Comparison of ENCODE assay signal across 13 cellular contexts in genomic region chr16:4639899-4640509, GRCh38. TPM values are rescaled to one million over a fixed set of nuclear protein-coding genes. Genes with fewer than 3 reads are reported as not detected.
DNase-seq lines count a peak whose midpoint lies in the region; ATAC-seq and TF ChIP-seq lines count a peak whose summit lies in the region.
"Had no signal": no experiment of that assay in that cellular context is flagged by ENCODE, and none has a peak within 500 bp of the region (broad histone marks: within the 10 kb centered on the region; RNA-seq: fewer than 3 reads in every experiment).

No MANE protein-coding gene starts in this region.

- H3K4me1 Mint-ChIP-seq in stimulated activated naive CD8-positive, alpha-beta T cell treated with anti-CD3 and anti-CD28 coated beads, Interleukin-15, amount 100 ng/mL, for 72 hours: peaks cover 47% of the 10 kb centered on the region
- peaks cover 6% of the 10 kb centered on the region for H3K4me1 Mint-ChIP-seq in Calu3 (ENCODE audit: low read depth, unreplicated experiment)

- BruUV-seq in Calu3 (replicated peaks; lab: Mats Ljungman, UMichigan): no TSS peak

- intact Hi-C loops in dorsolateral prefrontal cortex (cut with DNase I): no loop called here
- intact Hi-C loops in body of pancreas (cut with DNase I): no loop called here
- intact Hi-C loops in Calu3 (cut with micrococcal nuclease; ENCODE audit: unreplicated experiment): no loop called here

- no peak overlapping the region for H3K27ac Mint-ChIP-seq in stimulated activated naive CD8-positive, alpha-beta T cell treated with anti-CD3 and anti-CD28 coated beads, Interleukin-15, amount 100 ng/mL, for 72 hours
- H3K27ac Mint-ChIP-seq in Calu3 (ENCODE audit: unreplicated experiment): no peak overlapping the region

- peaks cover 5% of the 10 kb centered on the region for H3K4me1 ChIP-seq in body of pancreas

- no peaks in the 10 kb centered on the region for H3K27me3 Mint-ChIP-seq in stimulated activated naive CD8-positive, alpha-beta T cell treated with anti-CD3 and anti-CD28 coated beads, Interleukin-15, amount 100 ng/mL, for 72 hours
- H3K27me3 Mint-ChIP-seq in Calu3 (ENCODE audit: unreplicated experiment): no peaks in the 10 kb centered on the region

- no peak for TF ChIP-seq POLR2A in body of pancreas (IDR thresholded peaks at IDR 0.05)

- no peak for TF ChIP-seq CTCF in dorsolateral prefrontal cortex (IDR thresholded peaks at IDR 0.05 in 54 of 56, conservative IDR thresholded peaks at IDR 0.05 in 2 of 56; ENCODE audit: low read depth in 1 of 56, partially characterized antibody in 56 of 56)
- no peak for TF ChIP-seq CTCF in body of pancreas (IDR thresholded peaks at IDR 0.05)
- TF ChIP-seq CTCF in Calu3 (IDR thresholded peaks at IDR 0.05; ENCODE audit: unreplicated experiment): no peak

- no peak for DNase-seq in stimulated activated naive CD8-positive, alpha-beta T cell treated with anti-CD3 and anti-CD28 coated beads, Interleukin-15, amount 100 ng/mL, for 72 hours
- no peak for DNase-seq in stimulated activated naive CD8-positive, alpha-beta T cell treated with anti-CD3 and anti-CD28 coated beads, Interleukin-15, Interleukin-2, amounts not matched to agents 100 U/mL and 50 U/mL, for 24 hours
- DNase-seq in dorsolateral prefrontal cortex (no peak), myocyte (ENCODE audit: low read depth) (peak; percentile 35), NCI-H69 (lab: John Stamatoyannopoulos, UW) (no peak), body of pancreas (no peak), NCI-H2227 treated with DMSO at 0.1 percent for 48 hours (lab: John Stamatoyannopoulos, UW) (no peak), Calu3 (no peak)
- DNase-seq: activated CD4-positive, CD25-positive, alpha-beta regulatory T cell; activated gamma-delta T cell treated with Interleukin-2 at 50 U/mL for 16 hours; hippocampal formation; NCI-H774; psoas muscle had no signal

- H3K4me3 Mint-ChIP-seq in stimulated activated naive CD8-positive, alpha-beta T cell treated with anti-CD3 and anti-CD28 coated beads, Interleukin-15, amount 100 ng/mL, for 72 hours: no peak overlapping the region
- H3K4me3 Mint-ChIP-seq in Calu3 (ENCODE audit: low read depth, unreplicated experiment): no peak overlapping the region

- 88 to 90% methylated on average over 22 to 27 of the region's 27 CpGs for WGBS in body of pancreas, 2 donors

- peaks cover 36% of the 10 kb centered on the region for H3K36me3 Mint-ChIP-seq in Calu3 (ENCODE audit: insufficient read depth, unreplicated experiment)

- H3K4me3 ChIP-seq in dorsolateral prefrontal cortex: no peak overlapping the region
- H3K4me3 ChIP-seq in body of pancreas: no peak overlapping the region
- H3K4me3 ChIP-seq: psoas muscle had no signal

- peak; percentile 12 for ATAC-seq in stimulated activated naive CD8-positive, alpha-beta T cell treated with anti-CD3 and anti-CD28 coated beads, Interleukin-15, amount 100 ng/mL, for 72 hours
- no peak for ATAC-seq in stimulated activated naive CD8-positive, alpha-beta T cell treated with anti-CD3 and anti-CD28 coated beads, Interleukin-15, Interleukin-2, amounts not matched to agents 100 U/mL and 50 U/mL, for 24 hours
- no peak for ATAC-seq in body of pancreas
- ATAC-seq: psoas muscle had no signal

- CTCF ChIA-PET in Calu3 (lab: Charles Lee): no interaction called here

- H3K9me3 Mint-ChIP-seq in stimulated activated naive CD8-positive, alpha-beta T cell treated with anti-CD3 and anti-CD28 coated beads, Interleukin-15, amount 100 ng/mL, for 72 hours: no peaks in the 10 kb centered on the region
- H3K9me3 Mint-ChIP-seq in Calu3 (ENCODE audit: low read depth, unreplicated experiment): no peaks in the 10 kb centered on the region

- H3K36me3 ChIP-seq in body of pancreas (replicated peaks in 1 of 2; ENCODE audit: insufficient read depth in 1 of 2, low read depth in 2 of 2): no peaks in the 10 kb centered on the region

- peak overlapping the region in 51 of 59 donors; percentile 4 to 74 (median 51) for H3K27ac ChIP-seq in dorsolateral prefrontal cortex
- no peak overlapping the region for H3K27ac ChIP-seq in body of pancreas
- H3K27ac ChIP-seq: psoas muscle had no signal

- no peaks in the 10 kb centered on the region for H3K9me3 ChIP-seq in body of pancreas
- H3K9me3 ChIP-seq: psoas muscle had no signal

- H3K27me3 ChIP-seq in dorsolateral prefrontal cortex (no peaks in the 10 kb centered on the region), body of pancreas (no peaks in the 10 kb centered on the region)

RNA-seq across cellular contexts. Expression of gene MGRN1, which starts 15.4 kb away (rescaled TPM):
- 100 to 1,000 TPM in 117 of 120 experiments, 10 to 100 TPM in 3; 92.0 to 167 (median 124) TPM for total RNA-seq in dorsolateral prefrontal cortex
- 31.9 and 33.6 TPM in 2 replicates for total RNA-seq in myocyte
- polyA plus RNA-seq in myocyte (2012): 40.3 TPM
- 10 to 100 TPM; 23.3 to 44.8 TPM for total RNA-seq in body of pancreas
- total RNA-seq in Calu3 (2022): 105 and 114 TPM in 2 replicates

RNA-seq across cellular contexts. Expression of gene UBALD1, which starts 25.3 kb away (rescaled TPM):
- total RNA-seq in dorsolateral prefrontal cortex: 10 to 100 TPM; 31.3 to 75.7 (median 43.5) TPM
- 10.0 and 12.8 TPM in 2 replicates for total RNA-seq in myocyte
- polyA plus RNA-seq in myocyte (2012): 27.2 TPM
- 10 to 100 TPM; 11.9 to 19.4 TPM for total RNA-seq in body of pancreas
- 54.4 and 55.6 TPM in 2 replicates for total RNA-seq in Calu3 (2022)

RNA-seq across cellular contexts. Expression of gene NUDT16L1, which starts 53.4 kb away (rescaled TPM):
- total RNA-seq in dorsolateral prefrontal cortex (10 to 100 TPM; 29.9 to 65.8 (median 39.8) TPM), myocyte (81.4 and 102 TPM in 2 replicates), body of pancreas (10 to 100 TPM; 18.7 to 25.4 TPM), Calu3 (2022) (30.6 and 32.6 TPM in 2 replicates)
- 55.8 TPM for polyA plus RNA-seq in myocyte (2012)

Comparison
In these comparisons a context has a peak if more than half of its experiments do, and no peak if none do; other contexts are left out.
1. H3K27ac ChIP-seq: peak in dorsolateral prefrontal cortex (51 of 59); none in body of pancreas (0 of 4).